8 cellular contexts compared by ENCODE assay signal in genomic region chrX:103918050-103918449, GRCh38. TPM values are rescaled to one million over a fixed set of nuclear protein-coding genes. Genes with fewer than 3 reads are reported as not detected.
A peak's percentile ranks its signal among the peaks of the same experiment; 100 is the strongest.
DNase-seq lines count a peak whose midpoint lies in the region; ATAC-seq lines count a peak whose summit lies in the region.

No MANE protein-coding gene starts in this region.

- H3K27me3 ChIP-seq in iPS-20b (ENCODE audit: insufficient read depth, low read length) (no peaks in the 10 kb centered on the region), skeletal muscle satellite cell (ENCODE audit: control insufficient read depth, insufficient read depth, low read length) (peaks cover 3% of the 10 kb centered on the region)

- H3K9ac ChIP-seq in iPS-20b (ENCODE audit: low read depth, low read length) (peak overlapping the region; percentile 69; the same call in 1 of the 2 replicates), skeletal muscle satellite cell (ENCODE audit: low read depth, low read length) (no peak overlapping the region)

- POLR2A ChIA-PET in T-cell (lab: Charles Lee) = interaction anchor here in 1 of 2 donors (0.5 kb wide), 1 partner anchor 231 kb away, joined by 5 read pairs; no protein-coding TSS in a partner anchor

- H3K27me3 Mint-ChIP-seq in T-cell = peaks cover 0 to 15% of the 10 kb centered on the region in 2 donors

- no peaks in the 10 kb centered on the region for H3K9me3 Mint-ChIP-seq in T-cell

- peak; percentile 29 for DNase-seq in DMS 273 treated with DMSO at 0.1 percent for 48 hours (lab: John Stamatoyannopoulos, UW)
- peak; percentile 64 for DNase-seq in NCI-H1105 (lab: John Stamatoyannopoulos, UW)
- DNase-seq in T-cell = peak in 30 of 34 experiments; percentile 4 to 57 (median 26)
- peak; percentile 6 for DNase-seq in brain pericyte (ENCODE audit: low read depth, low spot score)

- no peak overlapping the region for H3K27ac ChIP-seq in iPS-20b (ENCODE audit: low read length)

- H3K4me1 Mint-ChIP-seq in T-cell = peaks cover 19 to 28% (median 20%) of the 10 kb centered on the region in 3 donors

- CTCF ChIA-PET in T-cell (lab: Charles Lee) = interaction anchor here in 1 of 2 donors (0.6 to 1.0 kb wide), 3 partner anchors 9 to 428 kb away, joined by 3 to 4 read pairs (median 4); no protein-coding TSS in a partner anchor

- H3K4me3 ChIP-seq in iPS-20b (ENCODE audit: low read length) (peak overlapping the region; percentile 69), skeletal muscle satellite cell (ENCODE audit: low read length) (peak overlapping the region; percentile 72)

- peaks cover 5% of the 10 kb centered on the region for H3K36me3 Mint-ChIP-seq in T-cell

- H3K9me3 ChIP-seq in iPS-20b (ENCODE audit: insufficient read depth, low read depth, low read length) (no peaks in the 10 kb centered on the region), skeletal muscle satellite cell (replicated peaks; ENCODE audit: low read length) (no peaks in the 10 kb centered on the region)

- H3K27ac Mint-ChIP-seq in T-cell = peak overlapping the region; percentile 89

- H3K36me3 ChIP-seq in iPS-20b (ENCODE audit: insufficient read depth, low read depth, low read length) (no peaks in the 10 kb centered on the region), skeletal muscle satellite cell (ENCODE audit: insufficient read depth, low read length) (no peaks in the 10 kb centered on the region)

- ATAC-seq in GM21723 (IDR thresholded peaks at IDR 0.05; ENCODE audit: unreplicated experiment) = peak; percentile 36
- peak; percentile 39 to 44 (median 42) for ATAC-seq in T-cell (replicated peaks in 1 of 4)
- ATAC-seq in HG02840 (IDR thresholded peaks at IDR 0.05; ENCODE audit: low FRiP score, unreplicated experiment) = no peak

- peak overlapping the region; percentile 87 to 91 (median 91) for H3K4me3 Mint-ChIP-seq in T-cell

- H3K4me1 ChIP-seq in iPS-20b (ENCODE audit: insufficient read depth, low read length) (no peaks in the 10 kb centered on the region), skeletal muscle satellite cell (ENCODE audit: control insufficient read depth, insufficient read depth, low read length) (peaks cover 6% of the 10 kb centered on the region)

- peak overlapping the region; percentile 87 for H3K4me2 ChIP-seq in skeletal muscle satellite cell (ENCODE audit: low read length)

RNA-seq across cellular contexts. Expression of gene TMSB15B, which starts 44.4 kb away (rescaled TPM):
- 1 to 10 TPM; 4.1 to 9.1 (median 5.0) TPM for total RNA-seq in T-cell
- 0.87 and 1.0 TPM in 2 replicates for total RNA-seq in skeletal muscle satellite cell (2012; rRNA removed)

Comparison
In these comparisons a context has a peak if more than half of its experiments do, and no peak if none do; other contexts are left out.
1. DNase-seq: peak in every context shown above with its lines; median percentile 64 in NCI-H1105; 29 in DMS 273 treated with DMSO at 0.1 percent for 48 hours; 26 in T-cell; 6 in brain pericyte.